In genomic region chr5:61026004-61026403, GRCh38 we compare ENCODE assay signal across 21 cellular contexts.
DNase-seq lines count a peak whose midpoint lies in the region; ATAC-seq and TF ChIP-seq lines count a peak whose summit lies in the region.
"Had no signal": no experiment of that assay in that cellular context is flagged by ENCODE, and none has a peak within 500 bp of the region (broad histone marks: within the 10 kb centered on the region; RNA-seq: fewer than 3 reads in every experiment).

No MANE protein-coding gene starts in this region.

- H3K9me3 Mint-ChIP-seq in nephron progenitor cell: no peaks in the 10 kb centered on the region
- H3K9me3 Mint-ChIP-seq: HFFc6 had no signal

- peaks cover 12% of the 10 kb centered on the region for H3K4me1 Mint-ChIP-seq in nephron progenitor cell

- no peaks in the 10 kb centered on the region for H3K27me3 Mint-ChIP-seq in nephron progenitor cell (ENCODE audit: low read depth, poor library complexity)

- no peak overlapping the region for H3K4me3 Mint-ChIP-seq in nephron progenitor cell
- H3K4me3 Mint-ChIP-seq: HFFc6 had no signal

- H3K27ac Mint-ChIP-seq in nephron progenitor cell: peak overlapping the region; percentile 34
- H3K27ac Mint-ChIP-seq: HFFc6 had no signal

- TF ChIP-seq CTCF in nephron progenitor cell (IDR thresholded peaks at IDR 0.05): no peak

- peak; percentile 32; the same call in 1 of the 3 replicates for ATAC-seq in SK-N-SH treated with all-trans-retinoic acid at 6 μM for 48 hours
- ATAC-seq: K562, PC-3 had no signal

- DNase-seq in NCI-H1417 (lab: John Stamatoyannopoulos, UW) (peak in 2 of 3 experiments; percentile 4 to 9), NCI-H1417 treated with DMSO at 0.1 percent for 48 hours (lab: John Stamatoyannopoulos, UW) (no peak), nephron progenitor cell (no peak), NCI-H524 treated with DMSO at 0.1 percent for 48 hours (lab: John Stamatoyannopoulos, UW) (no peak), H4 (ENCODE audit: low spot score) (no peak), mesenteric fat pad (ENCODE audit: low spot score) (no peak)
- DNase-seq: ACHN, DMS153, DND-41, HFFc6, Kasumi-1, NCI-H1092 treated with DMSO at 0.1 percent for 48 hours, NCI-H146, NCI-H2029, NCI-H345, NCI-H510A treated with DMSO at 0.1 percent for 48 hours, NCI-H748 treated with DMSO at 0.1 percent for 48 hours, PC-3, SJCRH30 had no signal

- H3K36me3 Mint-ChIP-seq in nephron progenitor cell (ENCODE audit: low read depth): no peaks in the 10 kb centered on the region

TF ChIP-seq in SK-N-SH treated with all-trans-retinoic acid at 6 μM for 48 hours, 23 proteins besides CTCF, POLR2A, EP300 and RAD21:
- no peak for TF ChIP-seq POU6F1 (CRISPR knock-in tag; IDR thresholded peaks at IDR 0.05; ENCODE audit: borderline replicate concordance, low read depth)
- TF ChIP-seq TSHZ2 (CRISPR knock-in tag; IDR thresholded peaks at IDR 0.05): peak; percentile 61; the same call in 1 of the 2 replicates
- no peak for TF ChIP-seq CREB5 (CRISPR knock-in tag; IDR thresholded peaks at IDR 0.05; ENCODE audit: low read depth)
- TF ChIP-seq TCF4 (CRISPR knock-in tag; IDR thresholded peaks at IDR 0.05; ENCODE audit: borderline replicate concordance): peak; percentile 29; the same call in 1 of the 2 replicates
- 0 out of 2 replicates have a peak, but pooled peaks have one; percentile 20 for TF ChIP-seq ISL1 (CRISPR knock-in tag; IDR thresholded peaks at IDR 0.05)
- no peak for TF ChIP-seq ZNF8 (CRISPR knock-in tag; IDR thresholded peaks at IDR 0.05)
- TF ChIP-seq RARB (CRISPR knock-in tag; IDR thresholded peaks at IDR 0.05): no peak
- TF ChIP-seq ESRRG (CRISPR knock-in tag; IDR thresholded peaks at IDR 0.05): no peak
- peak; percentile 40; the same call in 1 of the 2 replicates for TF ChIP-seq PATZ1 (CRISPR knock-in tag; IDR thresholded peaks at IDR 0.05; ENCODE audit: borderline replicate concordance)

Comparison
In these comparisons a context has a peak if more than half of its experiments do, and no peak if none do; other contexts are left out.
1. DNase-seq: peak in NCI-H1417 (2 of 3); none in NCI-H1417 treated with DMSO at 0.1 percent for 48 hours (single experiment), nephron progenitor cell (single experiment), NCI-H524 treated with DMSO at 0.1 percent for 48 hours (single experiment), H4 (single experiment) and mesenteric fat pad (single experiment).